Comparison of ENCODE assay signal across 20 cellular contexts in the genomic region with DNA sequence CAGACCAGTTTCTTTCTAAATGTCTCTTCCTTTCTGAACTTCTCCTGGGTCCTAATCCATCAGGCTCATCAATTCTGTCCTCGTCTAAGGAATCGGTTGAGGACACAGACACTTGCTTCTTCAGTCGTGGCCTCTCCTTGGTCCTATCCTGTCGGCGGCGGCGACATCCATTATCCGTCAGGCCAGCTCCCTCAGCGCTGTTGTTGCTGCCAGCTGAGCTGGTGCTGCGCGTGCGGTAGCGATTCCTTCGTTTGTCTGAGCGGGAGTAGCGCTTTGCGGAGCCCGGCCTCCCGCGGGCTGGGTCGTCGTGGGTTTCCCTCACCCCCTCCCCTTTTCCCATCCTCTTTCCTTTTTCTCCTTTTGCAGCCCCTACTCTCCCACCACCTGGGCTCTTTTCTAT. TPM values are rescaled to one million over a fixed set of nuclear protein-coding genes. Genes with fewer than 3 reads are reported as not detected.
DNase-seq lines count a peak whose midpoint lies in the region; ATAC-seq and TF ChIP-seq lines count a peak whose summit lies in the region.
"Had no signal": no experiment of that assay in that cellular context is flagged by ENCODE, and none has a peak within 500 bp of the region (broad histone marks: within the 10 kb centered on the region; RNA-seq: fewer than 3 reads in every experiment).

No MANE protein-coding gene starts in this region.

- H3K9me3 ChIP-seq in neural progenitor cell (ENCODE audit: low read depth), result no peaks in the 10 kb centered on the region
- H3K9me3 ChIP-seq: BE2C had no signal

- H3K36me3 Mint-ChIP-seq in activated naive CD8-positive, alpha-beta T cell treated with anti-CD3 and anti-CD28 coated beads, Interleukin-2, amount 10 ng/mL, durations not matched to agents 7 days and 5 days, result peaks cover 37% of the 10 kb centered on the region
- peaks cover 37% of the 10 kb centered on the region for H3K36me3 Mint-ChIP-seq in activated naive CD8-positive, alpha-beta T cell treated with anti-CD3 and anti-CD28 coated beads, Interleukin-2, amount 50 U/mL, for 24 hours (ENCODE audit: low read depth)
- H3K36me3 Mint-ChIP-seq in endothelial cell (ENCODE audit: low read depth, unreplicated experiment), result peaks cover 29% of the 10 kb centered on the region
- peaks cover 40% of the 10 kb centered on the region for H3K36me3 Mint-ChIP-seq in neural progenitor cell

- H3K27ac ChIP-seq in neural progenitor cell, result no peak overlapping the region

- no peaks in the 10 kb centered on the region for H3K9me3 Mint-ChIP-seq in activated naive CD8-positive, alpha-beta T cell treated with anti-CD3 and anti-CD28 coated beads, Interleukin-2, amount 10 ng/mL, durations not matched to agents 7 days and 5 days
- no peaks in the 10 kb centered on the region for H3K9me3 Mint-ChIP-seq in activated naive CD8-positive, alpha-beta T cell treated with anti-CD3 and anti-CD28 coated beads, Interleukin-2, amount 50 U/mL, for 24 hours
- no peaks in the 10 kb centered on the region for H3K9me3 Mint-ChIP-seq in endothelial cell (ENCODE audit: unreplicated experiment)
- no peaks in the 10 kb centered on the region for H3K9me3 Mint-ChIP-seq in neural progenitor cell
- H3K9me3 Mint-ChIP-seq: CD4-positive, CD25-positive, alpha-beta regulatory T cell; CD8-positive, alpha-beta memory T cell; GM23338 had no signal

- H3K9ac ChIP-seq in neural progenitor cell, result no peak overlapping the region

- no peaks in the 10 kb centered on the region for H3K27me3 Mint-ChIP-seq in activated naive CD8-positive, alpha-beta T cell treated with anti-CD3 and anti-CD28 coated beads, Interleukin-2, amount 10 ng/mL, durations not matched to agents 7 days and 5 days
- H3K27me3 Mint-ChIP-seq in activated naive CD8-positive, alpha-beta T cell treated with anti-CD3 and anti-CD28 coated beads, Interleukin-2, amount 50 U/mL, for 24 hours, result no peaks in the 10 kb centered on the region
- H3K27me3 Mint-ChIP-seq in endothelial cell (ENCODE audit: unreplicated experiment) (peaks cover 7% of the 10 kb centered on the region), neural progenitor cell (ENCODE audit: insufficient read depth, low read depth) (peaks cover 2% of the 10 kb centered on the region)
- H3K27me3 Mint-ChIP-seq: CD4-positive, CD25-positive, alpha-beta regulatory T cell; CD8-positive, alpha-beta memory T cell had no signal

- no peak for ATAC-seq in activated naive CD8-positive, alpha-beta T cell treated with anti-CD3 and anti-CD28 coated beads, Interleukin-2, amount 10 ng/mL, durations not matched to agents 7 days and 5 days (ENCODE audit: low read depth)
- ATAC-seq in activated naive CD8-positive, alpha-beta T cell treated with anti-CD3 and anti-CD28 coated beads, Interleukin-2, amount 50 U/mL, for 24 hours, result no peak
- no peak for ATAC-seq in GM18868 (IDR thresholded peaks at IDR 0.05; ENCODE audit: unreplicated experiment)
- ATAC-seq: GM23338 had no signal

- peaks cover 3% of the 10 kb centered on the region for H3K36me3 ChIP-seq in neural progenitor cell

- peak overlapping the region; percentile 1 for H3K27ac Mint-ChIP-seq in activated naive CD8-positive, alpha-beta T cell treated with anti-CD3 and anti-CD28 coated beads, Interleukin-2, amount 10 ng/mL, durations not matched to agents 7 days and 5 days
- no peak overlapping the region for H3K27ac Mint-ChIP-seq in activated naive CD8-positive, alpha-beta T cell treated with anti-CD3 and anti-CD28 coated beads, Interleukin-2, amount 50 U/mL, for 24 hours
- H3K27ac Mint-ChIP-seq in endothelial cell (ENCODE audit: unreplicated experiment), result peak overlapping the region; percentile 73
- peak overlapping the region; percentile 64 for H3K27ac Mint-ChIP-seq in neural progenitor cell
- H3K27ac Mint-ChIP-seq: GM23338 had no signal

- H3K4me3 ChIP-seq in neural progenitor cell, result no peak overlapping the region
- H3K4me3 ChIP-seq: GM23338 had no signal

- H3K4me2 ChIP-seq in neural progenitor cell, result no peak overlapping the region
- H3K4me2 ChIP-seq: GM23338 had no signal

- peaks cover 73% of the 10 kb centered on the region for H4K20me1 ChIP-seq in neural progenitor cell (ENCODE audit: low read depth)

- H3F3A ChIP-seq in neural progenitor cell (ENCODE audit: low read depth), result peaks cover 24% of the 10 kb centered on the region

- TF ChIP-seq CTCF in endothelial cell (IDR thresholded peaks at IDR 0.05; ENCODE audit: unreplicated experiment) (no peak), neural progenitor cell (IDR thresholded peaks at IDR 0.05) (no peak)

- peaks cover 16% of the 10 kb centered on the region for H3K4me1 ChIP-seq in neural progenitor cell
- H3K4me1 ChIP-seq: BE2C had no signal

- H3K27me3 ChIP-seq in neural progenitor cell, result no peaks in the 10 kb centered on the region
- H3K27me3 ChIP-seq: BE2C had no signal

- no peak overlapping the region for H2AFZ ChIP-seq in neural progenitor cell (replicated peaks)
- H2AFZ ChIP-seq: GM23338 had no signal

- no peak overlapping the region for H3K4me3 Mint-ChIP-seq in activated naive CD8-positive, alpha-beta T cell treated with anti-CD3 and anti-CD28 coated beads, Interleukin-2, amount 10 ng/mL, durations not matched to agents 7 days and 5 days
- no peak overlapping the region for H3K4me3 Mint-ChIP-seq in activated naive CD8-positive, alpha-beta T cell treated with anti-CD3 and anti-CD28 coated beads, Interleukin-2, amount 50 U/mL, for 24 hours
- peak overlapping the region; percentile 33 for H3K4me3 Mint-ChIP-seq in endothelial cell (ENCODE audit: unreplicated experiment)
- H3K4me3 Mint-ChIP-seq in neural progenitor cell, result no peak overlapping the region
- H3K4me3 Mint-ChIP-seq: GM23338 had no signal

- POLR2A ChIA-PET in activated naive CD8-positive, alpha-beta T cell treated with anti-CD3 and anti-CD28 coated beads, Interleukin-2, amount 10 ng/mL, durations not matched to agents 7 days and 5 days (lab: Charles Lee), result no interaction called here

- H3K79me2 ChIP-seq in neural progenitor cell (ENCODE audit: low read depth), result peaks cover 71% of the 10 kb centered on the region

- DNase-seq in activated naive CD8-positive, alpha-beta T cell treated with anti-CD3 and anti-CD28 coated beads, Interleukin-2, amount 10 ng/mL, durations not matched to agents 7 days and 5 days, result no peak
- no peak for DNase-seq in activated naive CD8-positive, alpha-beta T cell treated with anti-CD3 and anti-CD28 coated beads, Interleukin-2, amount 50 U/mL, for 24 hours
- DNase-seq in endothelial cell (ENCODE audit: low spot score) (no peak), neural progenitor cell (ENCODE audit: low spot score) (no peak), HuH-7 (ENCODE audit: low spot score) (no peak), activated gamma-delta T cell (lab: John Stamatoyannopoulos, UW) (no peak)
- DNase-seq: ACHN; BE2C; C1 segment of cervical spinal cord; CD4-positive, CD25-positive, alpha-beta regulatory T cell; COR-L47; DMS 273 treated with DMSO at 0.1 percent for 48 hours; DMS53; DND-41; EL; HCEC 1CT; IMR-90 had no signal

- H3K4me1 Mint-ChIP-seq in activated naive CD8-positive, alpha-beta T cell treated with anti-CD3 and anti-CD28 coated beads, Interleukin-2, amount 10 ng/mL, durations not matched to agents 7 days and 5 days, result peaks cover 35% of the 10 kb centered on the region
- H3K4me1 Mint-ChIP-seq in activated naive CD8-positive, alpha-beta T cell treated with anti-CD3 and anti-CD28 coated beads, Interleukin-2, amount 50 U/mL, for 24 hours, result peaks cover 46% of the 10 kb centered on the region
- peaks cover 19% of the 10 kb centered on the region for H3K4me1 Mint-ChIP-seq in endothelial cell (ENCODE audit: unreplicated experiment)
- H3K4me1 Mint-ChIP-seq in neural progenitor cell, result peaks cover 30% of the 10 kb centered on the region

RNA-seq across cellular contexts. Expression of a gene that starts 3.8 kb away (rescaled TPM):
- total RNA-seq in activated naive CD8-positive, alpha-beta T cell treated with anti-CD3 and anti-CD28 coated beads, Interleukin-2, amount 10 ng/mL, durations not matched to agents 7 days and 5 days, result 10 to 100 TPM; 48.5 to 58.3 TPM
- total RNA-seq in endothelial cell (ENCODE audit: unreplicated experiment), result 38.1 TPM
- 19.0 and 27.0 TPM in 2 replicates for total RNA-seq in neural progenitor cell (ENCODE audit: low replicate concordance)

RNA-seq across cellular contexts. Expression of a gene that starts 4.0 kb away (rescaled TPM):
- total RNA-seq in activated naive CD8-positive, alpha-beta T cell treated with anti-CD3 and anti-CD28 coated beads, Interleukin-2, amount 10 ng/mL, durations not matched to agents 7 days and 5 days, result 10 to 100 TPM; 16.3 to 19.8 TPM
- total RNA-seq in endothelial cell (ENCODE audit: unreplicated experiment) (27.8 TPM), neural progenitor cell (ENCODE audit: low replicate concordance) (26.4 and 40.9 TPM in 2 replicates)

RNA-seq across cellular contexts. Expression of a gene that starts 36.5 kb away (rescaled TPM):
- 10 to 100 TPM; 27.8 to 30.2 TPM for total RNA-seq in activated naive CD8-positive, alpha-beta T cell treated with anti-CD3 and anti-CD28 coated beads, Interleukin-2, amount 10 ng/mL, durations not matched to agents 7 days and 5 days
- 20.9 TPM for total RNA-seq in endothelial cell (ENCODE audit: unreplicated experiment)
- total RNA-seq in neural progenitor cell (ENCODE audit: low replicate concordance), result 42.2 and 55.0 TPM in 2 replicates

RNA-seq across cellular contexts. Expression of a gene that starts 37.5 kb away (rescaled TPM):
- 100 to 1,000 TPM; 116 to 131 TPM for total RNA-seq in activated naive CD8-positive, alpha-beta T cell treated with anti-CD3 and anti-CD28 coated beads, Interleukin-2, amount 10 ng/mL, durations not matched to agents 7 days and 5 days
- 65.4 TPM for total RNA-seq in endothelial cell (ENCODE audit: unreplicated experiment)
- total RNA-seq in neural progenitor cell (ENCODE audit: low replicate concordance), result 39.0 and 70.7 TPM in 2 replicates
